8 cellular contexts compared by ENCODE assay signal in the genomic region with DNA sequence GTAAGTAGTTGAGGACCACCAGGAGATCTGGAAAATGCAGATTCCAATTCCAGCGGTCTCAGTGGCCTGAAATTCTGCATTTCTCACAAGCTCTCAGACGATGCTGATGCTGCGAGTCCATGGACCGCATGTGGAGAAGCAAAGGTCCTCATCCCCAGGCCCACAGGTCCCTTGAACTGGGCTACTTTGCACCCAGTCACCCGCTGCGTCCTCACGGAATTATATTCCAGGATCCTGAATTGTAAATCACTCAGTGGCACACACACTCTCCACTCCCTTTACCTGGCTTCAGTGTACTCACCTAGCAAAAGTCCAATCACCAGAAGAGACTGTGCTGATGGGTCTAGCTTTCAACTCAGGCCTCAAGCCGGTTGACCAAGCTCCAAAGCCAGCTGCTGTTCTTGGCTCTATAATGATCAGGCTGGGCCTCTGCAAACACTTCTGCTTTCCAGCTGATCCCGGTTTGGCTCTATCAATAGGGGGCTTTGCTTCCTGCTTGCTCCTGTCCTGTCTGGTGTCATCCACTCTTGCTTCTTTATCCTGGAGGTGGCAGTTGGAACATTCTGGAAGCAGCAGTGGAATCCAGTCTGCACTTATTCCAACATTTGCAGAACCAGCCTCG. TPM values are rescaled to one million over a fixed set of nuclear protein-coding genes. Genes with fewer than 3 reads are reported as not detected.
DNase-seq lines count a peak whose midpoint lies in the region; ATAC-seq and TF ChIP-seq lines count a peak whose summit lies in the region.

No MANE protein-coding gene starts in this region.

- peak overlapping the region; percentile 95 for H3K27ac ChIP-seq in SK-N-MC

- peak overlapping the region; percentile 94 for H3K4me3 ChIP-seq in HAP-1
- H3K4me3 ChIP-seq in SK-N-MC = peak overlapping the region; percentile 81
- peak overlapping the region; percentile 99 for H3K4me3 ChIP-seq in fibroblast of pulmonary artery (replicated peaks; ENCODE audit: low read depth, low read length)
- peak overlapping the region; percentile 86 for H3K4me3 ChIP-seq in skeletal muscle satellite cell (ENCODE audit: low read length)

- H3K9ac ChIP-seq in SK-N-MC (ENCODE audit: insufficient read length) (peak overlapping the region; percentile 99), skeletal muscle satellite cell (ENCODE audit: low read depth, low read length) (peak overlapping the region; percentile 97)

- ATAC-seq in GM18867 (IDR thresholded peaks at IDR 0.05; ENCODE audit: unreplicated experiment) (no peak), HG02588 (IDR thresholded peaks at IDR 0.05; ENCODE audit: unreplicated experiment) (no peak)

- no peak for TF ChIP-seq CTCF in fibroblast of pulmonary artery (IDR thresholded peaks at IDR 0.05; ENCODE audit: low read length, missing control alignments)

- H3K4me2 ChIP-seq in skeletal muscle satellite cell (ENCODE audit: low read length) = peak overlapping the region; percentile 85

- in situ Hi-C loops in HAP-1 (cut with MboI; ENCODE audit: low sequenced_read_pairs) = no loop called here

- no peak for DNase-seq in HAP-1 (ENCODE audit: low spot score in 2 of 2)
- DNase-seq in SK-N-MC (ENCODE audit: low read depth, low spot score) = no peak
- no peak for DNase-seq in fibroblast of pulmonary artery (ENCODE audit: low read depth)
- DNase-seq in NCI-H1105 (lab: John Stamatoyannopoulos, UW) = no peak
- no peak for DNase-seq in putamen (ENCODE audit: low spot score)

- H3K4me1 ChIP-seq in HAP-1 = peaks cover 9% of the 10 kb centered on the region
- peaks cover 21% of the 10 kb centered on the region for H3K4me1 ChIP-seq in skeletal muscle satellite cell (ENCODE audit: control insufficient read depth, insufficient read depth, low read length)

- H3K36me3 ChIP-seq in HAP-1 (replicated peaks) (peaks cover 32% of the 10 kb centered on the region), SK-N-MC (ENCODE audit: insufficient read depth, low read length) (peaks cover 28% of the 10 kb centered on the region), skeletal muscle satellite cell (ENCODE audit: insufficient read depth, low read length) (peaks cover 17% of the 10 kb centered on the region)

- no peaks in the 10 kb centered on the region for H3K27me3 ChIP-seq in HAP-1 (ENCODE audit: low read depth)
- no peaks in the 10 kb centered on the region for H3K27me3 ChIP-seq in skeletal muscle satellite cell (ENCODE audit: control insufficient read depth, insufficient read depth, low read length)

- H3K9me3 ChIP-seq in HAP-1 (no peaks in the 10 kb centered on the region), SK-N-MC (ENCODE audit: low read depth, low read length) (no peaks in the 10 kb centered on the region), skeletal muscle satellite cell (replicated peaks; ENCODE audit: low read length) (no peaks in the 10 kb centered on the region)

RNA-seq across cellular contexts. Expression of a gene that starts 0.9 kb away (rescaled TPM):
- total RNA-seq in skeletal muscle satellite cell (2012; rRNA removed) = 82.4 and 105 TPM in 2 replicates

RNA-seq across cellular contexts. Expression of a gene that starts 5.6 kb away (rescaled TPM):
- total RNA-seq in skeletal muscle satellite cell (2012; rRNA removed) = 31.5 and 60.1 TPM in 2 replicates

RNA-seq across cellular contexts. Expression of a gene that starts 20.2 kb away (rescaled TPM):
- 0.87 TPM in 1 of 2 replicates, not detected in the other for total RNA-seq in skeletal muscle satellite cell (2012; rRNA removed)

RNA-seq across cellular contexts. Expression of a gene that starts 35.5 kb away (rescaled TPM):
- total RNA-seq in skeletal muscle satellite cell (2012; rRNA removed) = 40.8 and 51.5 TPM in 2 replicates

RNA-seq across cellular contexts. Expression of a gene that starts 43.7 kb away (rescaled TPM):
- total RNA-seq in skeletal muscle satellite cell (2012; rRNA removed) = not detected in 2 replicates
